Comparison of ENCODE assay signal across 8 cellular contexts in genomic region chr17:78040561-78041400, GRCh38.
DNase-seq lines count a peak whose midpoint lies in the region; ATAC-seq lines count a peak whose summit lies in the region.

No MANE protein-coding gene starts in this region.

- intact Hi-C loops in naive thymus-derived CD4-positive, alpha-beta T cell (cut with micrococcal nuclease), result no loop called here

- peaks cover 24% of the 10 kb centered on the region for H3K36me3 Mint-ChIP-seq in activated CD8-positive, alpha-beta memory T cell treated with anti-CD3 and anti-CD28 coated beads, Interleukin-2, amount 10 ng/mL, durations not matched to agents 7 days and 5 days
- peaks cover 17 to 47% (median 30%) of the 10 kb centered on the region in 5 donors for H3K36me3 Mint-ChIP-seq in naive thymus-derived CD4-positive, alpha-beta T cell

- peak overlapping the region; percentile 63 to 67 for H3K4me3 ChIP-seq in esophagus (ENCODE audit: low read depth in 1 of 2, low read length in 2 of 2)
- H3K4me3 ChIP-seq in naive thymus-derived CD4-positive, alpha-beta T cell (ENCODE audit: low read length), result peak overlapping the region; percentile 24

- DNase-seq in activated CD8-positive, alpha-beta memory T cell treated with anti-CD3 and anti-CD28 coated beads for 24 hours, result peak; percentile 65
- no peak for DNase-seq in activated CD8-positive, alpha-beta memory T cell treated with anti-CD3 and anti-CD28 coated beads, Interleukin-2, amount 50 U/mL, for 48 hours
- DNase-seq in NCI-H69 (lab: John Stamatoyannopoulos, UW), result peak; percentile 91
- no peak for DNase-seq in activated CD8-positive, alpha-beta memory T cell treated with anti-CD3 and anti-CD28 coated beads, Interleukin-2, amount 10 ng/mL, durations not matched to agents 7 days and 5 days
- DNase-seq in naive thymus-derived CD4-positive, alpha-beta T cell, result peak in 7 of 9 donors; percentile 14 to 52 (median 38)

- peaks cover 0 to 2% of the 10 kb centered on the region in 2 donors for H3K36me3 ChIP-seq in esophagus (ENCODE audit: control insufficient read depth in 2 of 2, insufficient read depth in 2 of 2, low read length in 1 of 2)
- H3K36me3 ChIP-seq in naive thymus-derived CD4-positive, alpha-beta T cell (ENCODE audit: control insufficient read depth in 2 of 3, insufficient read depth in 3 of 3, low read length in 3 of 3), result peaks cover 0 to 28% (median 9%) of the 10 kb centered on the region in 3 experiments

- H3K27me3 Mint-ChIP-seq in activated CD8-positive, alpha-beta memory T cell treated with anti-CD3 and anti-CD28 coated beads, Interleukin-2, amount 10 ng/mL, durations not matched to agents 7 days and 5 days, result no peaks in the 10 kb centered on the region
- no peaks in the 10 kb centered on the region for H3K27me3 Mint-ChIP-seq in naive thymus-derived CD4-positive, alpha-beta T cell

- peaks cover 2 to 3% of the 10 kb centered on the region in 2 donors for H3K4me1 ChIP-seq in esophagus (ENCODE audit: control insufficient read depth in 2 of 2, insufficient read depth in 2 of 2, low read length in 1 of 2)
- H3K4me1 ChIP-seq in naive thymus-derived CD4-positive, alpha-beta T cell (ENCODE audit: control insufficient read depth in 2 of 2, insufficient read depth in 2 of 2, low read length in 2 of 2), result no peaks in the 10 kb centered on the region

- no peaks in the 10 kb centered on the region for H3K27me3 ChIP-seq in esophagus (ENCODE audit: control insufficient read depth in 1 of 2, insufficient read depth in 2 of 2, low read length in 2 of 2)
- H3K27me3 ChIP-seq in naive thymus-derived CD4-positive, alpha-beta T cell (ENCODE audit: control insufficient read depth in 2 of 2, insufficient read depth in 2 of 2, low read length in 2 of 2), result no peaks in the 10 kb centered on the region

- H3K27ac ChIP-seq in esophagus (ENCODE audit: low read depth in 2 of 2, low read length in 1 of 2), result peak overlapping the region; percentile 95 to 96
- H3K27ac ChIP-seq in naive thymus-derived CD4-positive, alpha-beta T cell (ENCODE audit: low read depth, low read length), result peak overlapping the region; percentile 62

- WGBS in esophagus, 2 donors, result 13 to 27% methylated on average over 44 of the region's 44 CpGs

- no peaks in the 10 kb centered on the region for H3K9me3 ChIP-seq in esophagus (ENCODE audit: control insufficient read depth in 2 of 2, insufficient read depth in 1 of 2, low read depth in 1 of 2, low read length in 1 of 2)
- no peaks in the 10 kb centered on the region for H3K9me3 ChIP-seq in naive thymus-derived CD4-positive, alpha-beta T cell (ENCODE audit: control insufficient read depth in 2 of 3, low read length in 3 of 3)

- no peak overlapping the region for H3K27ac Mint-ChIP-seq in activated CD8-positive, alpha-beta memory T cell treated with anti-CD3 and anti-CD28 coated beads, Interleukin-2, amount 10 ng/mL, durations not matched to agents 7 days and 5 days
- H3K27ac Mint-ChIP-seq in naive thymus-derived CD4-positive, alpha-beta T cell, result peak overlapping the region in 8 of 9 donors; percentile 65 to 95 (median 78)

- H3K4me1 Mint-ChIP-seq in activated CD8-positive, alpha-beta memory T cell treated with anti-CD3 and anti-CD28 coated beads, Interleukin-2, amount 10 ng/mL, durations not matched to agents 7 days and 5 days, result peaks cover 6% of the 10 kb centered on the region
- H3K4me1 Mint-ChIP-seq in naive thymus-derived CD4-positive, alpha-beta T cell, result peaks cover 0 to 80% (median 63%) of the 10 kb centered on the region in 7 donors

- POLR2A ChIA-PET in naive thymus-derived CD4-positive, alpha-beta T cell (lab: Charles Lee), result interaction anchor here (1.0 to 1.3 kb wide), 2 partner anchors 11 to 27 kb away, joined by 3 to 4 read pairs; no protein-coding TSS in a partner anchor

- no peaks in the 10 kb centered on the region for H3K9me3 Mint-ChIP-seq in activated CD8-positive, alpha-beta memory T cell treated with anti-CD3 and anti-CD28 coated beads, Interleukin-2, amount 10 ng/mL, durations not matched to agents 7 days and 5 days (ENCODE audit: low read depth)
- H3K9me3 Mint-ChIP-seq in naive thymus-derived CD4-positive, alpha-beta T cell, result peaks cover 0 to 4% (median 0%) of the 10 kb centered on the region in 11 donors

- CTCF ChIA-PET in activated CD8-positive, alpha-beta memory T cell treated with anti-CD3 and anti-CD28 coated beads, Interleukin-2, amount 10 ng/mL, durations not matched to agents 7 days and 5 days (lab: Charles Lee), result interaction anchor here (0.7 to 1.3 kb wide), 4 partner anchors 17 to 62 kb away, joined by 3 to 4 read pairs (median 3); no protein-coding TSS in a partner anchor
- CTCF ChIA-PET in naive thymus-derived CD4-positive, alpha-beta T cell (lab: Charles Lee), result interaction anchor here (0.6 kb wide), 1 partner anchor 477 kb away, joined by 3 read pairs; no protein-coding TSS in a partner anchor

- ATAC-seq in activated CD8-positive, alpha-beta memory T cell treated with anti-CD3 and anti-CD28 coated beads, Interleukin-2, amount 10 ng/mL, durations not matched to agents 7 days and 5 days, result peak; percentile 45
- ATAC-seq in naive thymus-derived CD4-positive, alpha-beta T cell, result peak; percentile 87
- ATAC-seq in GM19455 (IDR thresholded peaks at IDR 0.05; ENCODE audit: unreplicated experiment) (no peak), GM21825 (IDR thresholded peaks at IDR 0.05; ENCODE audit: unreplicated experiment) (no peak)

- H3K4me3 Mint-ChIP-seq in activated CD8-positive, alpha-beta memory T cell treated with anti-CD3 and anti-CD28 coated beads, Interleukin-2, amount 10 ng/mL, durations not matched to agents 7 days and 5 days, result peak overlapping the region; percentile 39
- H3K4me3 Mint-ChIP-seq in naive thymus-derived CD4-positive, alpha-beta T cell, result peak overlapping the region; percentile 64 to 85 (median 76)

Comparison
In these comparisons a context has a peak if more than half of its experiments do, and no peak if none do; other contexts are left out.
1. DNase-seq: peak in activated CD8-positive, alpha-beta memory T cell treated with anti-CD3 and anti-CD28 coated beads for 24 hours (single experiment), NCI-H69 (single experiment) and naive thymus-derived CD4-positive, alpha-beta T cell (7 of 9); none in activated CD8-positive, alpha-beta memory T cell treated with anti-CD3 and anti-CD28 coated beads, Interleukin-2, amount 50 U/mL, for 48 hours (single experiment) and activated CD8-positive, alpha-beta memory T cell treated with anti-CD3 and anti-CD28 coated beads, Interleukin-2, amount 10 ng/mL, durations not matched to agents 7 days and 5 days (single experiment).
2. ATAC-seq: peak in activated CD8-positive, alpha-beta memory T cell treated with anti-CD3 and anti-CD28 coated beads, Interleukin-2, amount 10 ng/mL, durations not matched to agents 7 days and 5 days (single experiment) and naive thymus-derived CD4-positive, alpha-beta T cell (single experiment); none in GM19455 (single experiment) and GM21825 (single experiment).